Comparison of ENCODE assay signal across 2 cellular contexts in the genomic region with DNA sequence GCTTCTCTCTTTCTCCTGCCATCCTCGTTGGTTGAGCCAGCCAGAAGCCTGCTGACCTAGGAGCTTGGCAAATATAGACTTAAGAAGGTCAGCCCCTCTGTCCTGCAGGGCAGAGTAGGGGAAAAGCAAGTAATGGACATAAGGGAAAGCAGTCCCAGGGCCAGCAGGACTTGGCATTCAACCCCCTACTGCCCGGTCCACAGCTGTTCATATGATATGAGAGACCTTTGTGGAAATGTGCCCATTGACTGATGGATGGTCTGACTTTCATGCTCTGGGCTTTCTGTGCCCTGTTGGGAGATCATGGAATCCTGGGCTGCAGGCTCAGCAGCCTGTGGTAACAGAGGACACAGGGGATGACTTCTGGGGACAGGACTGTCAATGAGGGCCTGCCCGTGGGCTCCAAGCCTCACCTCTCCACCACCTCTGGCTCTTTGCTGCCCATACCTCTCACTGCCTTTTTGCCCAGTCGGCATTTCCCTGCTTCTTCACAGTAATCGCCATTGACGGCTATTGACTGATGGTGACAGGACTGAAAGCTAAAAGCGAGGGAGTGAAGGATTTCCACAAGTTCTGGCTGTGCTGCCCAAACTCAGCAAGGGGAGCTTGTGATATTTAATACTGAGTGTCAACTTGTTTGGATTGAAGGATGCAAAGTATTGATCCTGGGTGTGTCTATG.
TF ChIP-seq lines count a peak whose summit lies in the region.

No MANE protein-coding gene starts in this region.

TF ChIP-seq in IMR-90, 13 proteins besides CTCF, POLR2A, EP300 and RAD21:
- TF ChIP-seq MAFK (IDR thresholded peaks at IDR 0.05; ENCODE audit: low read depth, low read length) (peak; percentile 71), CHD1 (IDR thresholded peaks at IDR 0.05; ENCODE audit: low read depth, low read length) (no peak), SMC3 (IDR thresholded peaks at IDR 0.05; ENCODE audit: low read depth, low read length) (no peak)
- TF ChIP-seq, protein P1, sequence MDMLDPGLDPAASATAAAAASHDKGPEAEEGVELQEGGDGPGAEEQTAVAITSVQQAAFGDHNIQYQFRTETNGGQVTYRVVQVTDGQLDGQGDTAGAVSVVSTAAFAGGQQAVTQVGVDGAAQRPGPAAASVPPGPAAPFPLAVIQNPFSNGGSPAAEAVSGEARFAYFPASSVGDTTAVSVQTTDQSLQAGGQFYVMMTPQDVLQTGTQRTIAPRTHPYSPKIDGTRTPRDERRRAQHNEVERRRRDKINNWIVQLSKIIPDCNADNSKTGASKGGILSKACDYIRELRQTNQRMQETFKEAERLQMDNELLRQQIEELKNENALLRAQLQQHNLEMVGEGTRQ (IDR thresholded peaks at IDR 0.05; ENCODE audit: low read depth, low read length): no peak

TF ChIP-seq in H1, 55 proteins besides CTCF, POLR2A, EP300 and RAD21:
- no peak for TF ChIP-seq SP2 (IDR thresholded peaks at IDR 0.05; ENCODE audit: low read length)
- TF ChIP-seq MAFK (IDR thresholded peaks at IDR 0.05; ENCODE audit: low read depth, low read length): peak; percentile 59
